Comparison of ENCODE assay signal across 1 cellular context in genomic region chr17:8109669-8110455, GRCh38.
TF ChIP-seq lines count a peak whose summit lies in the region.

No MANE protein-coding gene starts in this region.

TF ChIP-seq in K562, 482 proteins besides CTCF, POLR2A, EP300 and RAD21 (continued from another document and continues in another):
- TF ChIP-seq ZFP36 (IDR thresholded peaks at IDR 0.05; ENCODE audit: low read depth, low read length, partially characterized antibody): no peak
- no peak for TF ChIP-seq ARHGAP35 (IDR thresholded peaks at IDR 0.05; ENCODE audit: partially characterized antibody)
- TF ChIP-seq, protein P1, sequence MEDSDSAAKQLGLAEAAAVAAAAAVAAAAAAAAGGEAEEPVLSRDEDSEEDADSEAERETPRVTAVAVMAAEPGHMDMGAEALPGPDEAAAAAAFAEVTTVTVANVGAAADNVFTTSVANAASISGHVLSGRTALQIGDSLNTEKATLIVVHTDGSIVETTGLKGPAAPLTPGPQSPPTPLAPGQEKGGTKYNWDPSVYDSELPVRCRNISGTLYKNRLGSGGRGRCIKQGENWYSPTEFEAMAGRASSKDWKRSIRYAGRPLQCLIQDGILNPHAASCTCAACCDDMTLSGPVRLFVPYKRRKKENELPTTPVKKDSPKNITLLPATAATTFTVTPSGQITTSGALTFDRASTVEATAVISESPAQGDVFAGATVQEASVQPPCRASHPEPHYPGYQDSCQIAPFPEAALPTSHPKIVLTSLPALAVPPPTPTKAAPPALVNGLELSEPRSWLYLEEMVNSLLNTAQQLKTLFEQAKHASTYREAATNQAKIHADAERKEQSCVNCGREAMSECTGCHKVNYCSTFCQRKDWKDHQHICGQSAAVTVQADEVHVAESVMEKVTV (CRISPR knock-in tag; IDR thresholded peaks at IDR 0.05): 0 out of 2 replicates have a peak, but pooled peaks have one; percentile 8
- TF ChIP-seq FOXK1 (CRISPR knock-in tag; IDR thresholded peaks at IDR 0.05; ENCODE audit: borderline replicate concordance): no peak
- no peak for TF ChIP-seq ZNF766 (CRISPR knock-in tag; conservative IDR thresholded peaks at IDR 0.05)
- no peak for TF ChIP-seq ZNF444 (CRISPR knock-in tag; IDR thresholded peaks at IDR 0.05)
- no peak for TF ChIP-seq TEAD2 (tag; IDR thresholded peaks at IDR 0.05)
- TF ChIP-seq L3MBTL2 (IDR thresholded peaks at IDR 0.05): peak; percentile 69
- TF ChIP-seq MBD2 (IDR thresholded peaks at IDR 0.05; ENCODE audit: borderline replicate concordance, low read depth): no peak
- no peak for TF ChIP-seq PHF8 (IDR thresholded peaks at IDR 0.05; ENCODE audit: borderline replicate concordance, low read length)
- no peak for TF ChIP-seq ZNF639 (CRISPR knock-in tag; conservative IDR thresholded peaks at IDR 0.05 in 1 of 2, IDR thresholded peaks at IDR 0.05 in 1 of 2)
- TF ChIP-seq, protein P2, sequence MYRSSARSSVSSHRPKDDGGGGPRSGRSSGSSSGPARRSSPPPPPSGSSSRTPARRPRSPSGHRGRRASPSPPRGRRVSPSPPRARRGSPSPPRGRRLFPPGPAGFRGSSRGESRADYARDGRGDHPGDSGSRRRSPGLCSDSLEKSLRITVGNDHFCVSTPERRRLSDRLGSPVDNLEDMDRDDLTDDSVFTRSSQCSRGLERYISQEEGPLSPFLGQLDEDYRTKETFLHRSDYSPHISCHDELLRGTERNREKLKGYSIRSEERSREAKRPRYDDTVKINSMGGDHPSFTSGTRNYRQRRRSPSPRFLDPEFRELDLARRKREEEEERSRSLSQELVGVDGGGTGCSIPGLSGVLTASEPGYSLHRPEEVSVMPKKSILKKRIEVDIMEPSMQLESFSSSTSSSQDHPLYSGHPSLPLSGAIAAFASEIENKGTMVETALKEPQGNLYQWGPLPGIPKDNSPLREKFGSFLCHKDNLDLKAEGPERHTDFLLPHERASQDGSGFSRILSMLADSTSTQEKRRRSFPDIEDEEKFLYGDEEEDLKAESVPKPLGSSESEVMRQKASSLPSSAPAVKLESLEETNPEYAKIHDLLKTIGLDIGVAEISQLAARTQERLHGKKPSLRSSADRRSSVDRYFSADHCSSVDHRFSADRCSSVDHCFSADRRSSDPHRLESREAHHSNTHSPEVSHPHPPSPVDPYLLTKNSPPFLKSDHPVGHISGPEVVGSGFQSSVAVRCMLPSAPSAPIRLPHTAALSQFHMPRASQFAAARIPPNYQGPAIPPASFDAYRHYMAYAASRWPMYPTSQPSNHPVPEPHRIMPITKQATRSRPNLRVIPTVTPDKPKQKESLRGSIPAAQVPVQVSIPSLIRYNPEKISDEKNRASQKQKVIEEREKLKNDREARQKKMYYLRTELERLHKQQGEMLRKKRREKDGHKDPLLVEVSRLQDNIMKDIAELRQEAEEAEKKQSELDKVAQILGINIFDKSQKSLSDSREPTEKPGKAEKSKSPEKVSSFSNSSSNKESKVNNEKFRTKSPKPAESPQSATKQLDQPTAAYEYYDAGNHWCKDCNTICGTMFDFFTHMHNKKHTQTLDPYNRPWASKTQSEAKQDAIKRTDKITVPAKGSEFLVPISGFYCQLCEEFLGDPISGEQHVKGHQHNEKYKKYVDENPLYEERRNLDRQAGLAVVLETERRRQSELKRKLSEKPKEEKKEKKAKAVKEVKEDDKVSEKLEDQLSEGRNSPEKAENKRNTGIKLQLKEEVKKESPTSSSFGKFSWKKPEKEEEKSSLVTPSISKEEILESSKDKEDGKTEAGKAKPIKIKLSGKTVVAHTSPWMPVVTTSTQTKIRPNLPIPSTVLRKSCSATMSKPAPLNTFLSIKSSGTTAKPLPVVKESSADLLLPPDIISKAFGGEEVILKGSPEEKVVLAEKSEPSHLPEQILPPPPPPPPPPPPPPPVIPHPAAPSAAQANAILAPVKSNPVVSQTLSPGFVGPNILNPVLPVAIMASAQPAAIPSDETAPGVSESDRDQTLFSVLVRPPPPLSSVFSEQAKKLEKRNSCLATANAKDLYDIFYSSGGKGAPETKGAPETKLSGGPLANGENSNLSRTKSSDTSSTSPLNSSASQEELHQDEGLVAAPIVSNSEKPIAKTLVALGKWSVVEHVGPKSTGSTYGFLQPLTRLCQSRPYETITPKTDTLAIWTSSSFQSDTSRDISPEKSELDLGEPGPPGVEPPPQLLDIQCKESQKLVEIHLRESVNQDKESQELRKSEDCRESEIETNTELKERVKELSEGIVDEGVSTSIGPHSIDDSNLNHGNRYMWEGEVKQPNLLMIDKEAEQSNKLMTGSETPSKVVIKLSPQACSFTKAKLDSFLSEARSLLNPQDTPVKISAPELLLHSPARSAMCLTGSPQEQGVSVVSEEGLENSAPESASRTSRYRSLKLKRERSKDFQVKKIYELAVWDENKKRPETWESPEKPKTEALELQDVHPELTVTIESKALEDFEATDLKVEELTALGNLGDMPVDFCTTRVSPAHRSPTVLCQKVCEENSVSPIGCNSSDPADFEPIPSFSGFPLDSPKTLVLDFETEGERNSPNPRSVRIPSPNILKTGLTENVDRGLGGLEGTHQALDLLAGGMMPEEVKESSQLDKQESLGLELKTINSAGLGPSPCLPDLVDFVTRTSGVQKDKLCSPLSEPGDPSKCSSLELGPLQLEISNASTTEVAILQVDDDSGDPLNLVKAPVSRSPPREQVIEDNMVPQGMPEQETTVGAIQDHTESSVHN (IDR thresholded peaks at IDR 0.05; ENCODE audit: borderline replicate concordance in 1 of 2, low read depth in 1 of 2): no peak
- TF ChIP-seq U2AF1 (optimal IDR thresholded peaks at IDR 0.05; ENCODE audit: low read depth, low read length): no peak
- TF ChIP-seq HDGF (IDR thresholded peaks at IDR 0.05): no peak
- TF ChIP-seq, protein P3, sequence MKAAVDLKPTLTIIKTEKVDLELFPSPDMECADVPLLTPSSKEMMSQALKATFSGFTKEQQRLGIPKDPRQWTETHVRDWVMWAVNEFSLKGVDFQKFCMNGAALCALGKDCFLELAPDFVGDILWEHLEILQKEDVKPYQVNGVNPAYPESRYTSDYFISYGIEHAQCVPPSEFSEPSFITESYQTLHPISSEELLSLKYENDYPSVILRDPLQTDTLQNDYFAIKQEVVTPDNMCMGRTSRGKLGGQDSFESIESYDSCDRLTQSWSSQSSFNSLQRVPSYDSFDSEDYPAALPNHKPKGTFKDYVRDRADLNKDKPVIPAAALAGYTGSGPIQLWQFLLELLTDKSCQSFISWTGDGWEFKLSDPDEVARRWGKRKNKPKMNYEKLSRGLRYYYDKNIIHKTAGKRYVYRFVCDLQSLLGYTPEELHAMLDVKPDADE (conservative IDR thresholded peaks at IDR 0.05; ENCODE audit: control insufficient read depth, low read depth, low read length): no peak
- no peak for TF ChIP-seq JUNB (CRISPR knock-in tag; conservative IDR thresholded peaks at IDR 0.05)
- TF ChIP-seq MXI1 (IDR thresholded peaks at IDR 0.05; ENCODE audit: low read depth, low read length): no peak
- TF ChIP-seq RHOXF2B (CRISPR knock-in tag; conservative IDR thresholded peaks at IDR 0.05): no peak
- TF ChIP-seq SRSF1 (IDR thresholded peaks at IDR 0.05; ENCODE audit: low read depth, low read length): no peak
- TF ChIP-seq CREB1 (IDR thresholded peaks at IDR 0.05): no peak
- no peak for TF ChIP-seq CREB1 (CRISPR knock-in tag; IDR thresholded peaks at IDR 0.05)
- no peak for TF ChIP-seq SMARCB1 (IDR thresholded peaks at IDR 0.05; ENCODE audit: insufficient read length, low read depth)
- no peak for TF ChIP-seq NFE2L1 (tag; IDR thresholded peaks at IDR 0.05; ENCODE audit: borderline replicate concordance, low read depth)
- TF ChIP-seq, protein P4, sequence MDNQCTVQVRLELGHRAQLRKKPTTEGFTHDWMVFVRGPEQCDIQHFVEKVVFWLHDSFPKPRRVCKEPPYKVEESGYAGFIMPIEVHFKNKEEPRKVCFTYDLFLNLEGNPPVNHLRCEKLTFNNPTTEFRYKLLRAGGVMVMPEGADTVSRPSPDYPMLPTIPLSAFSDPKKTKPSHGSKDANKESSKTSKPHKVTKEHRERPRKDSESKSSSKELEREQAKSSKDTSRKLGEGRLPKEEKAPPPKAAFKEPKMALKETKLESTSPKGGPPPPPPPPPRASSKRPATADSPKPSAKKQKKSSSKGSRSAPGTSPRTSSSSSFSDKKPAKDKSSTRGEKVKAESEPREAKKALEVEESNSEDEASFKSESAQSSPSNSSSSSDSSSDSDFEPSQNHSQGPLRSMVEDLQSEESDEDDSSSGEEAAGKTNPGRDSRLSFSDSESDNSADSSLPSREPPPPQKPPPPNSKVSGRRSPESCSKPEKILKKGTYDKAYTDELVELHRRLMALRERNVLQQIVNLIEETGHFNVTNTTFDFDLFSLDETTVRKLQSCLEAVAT (IDR thresholded peaks at IDR 0.05): no peak
- TF ChIP-seq POLR2AphosphoS2 (IDR thresholded peaks at IDR 0.05; ENCODE audit: low read length): no peak
- no peak for TF ChIP-seq BCL6 (CRISPR knock-in tag; IDR thresholded peaks at IDR 0.05)
- TF ChIP-seq ZNF695 (CRISPR knock-in tag; IDR thresholded peaks at IDR 0.05): no peak
- no peak for TF ChIP-seq HNRNPH1 (optimal IDR thresholded peaks at IDR 0.05; ENCODE audit: low read depth, low read length)
- TF ChIP-seq ARID2 (IDR thresholded peaks at IDR 0.05): 0 out of 2 replicates have a peak, but pooled peaks have one; percentile 33
- TF ChIP-seq, protein P5, sequence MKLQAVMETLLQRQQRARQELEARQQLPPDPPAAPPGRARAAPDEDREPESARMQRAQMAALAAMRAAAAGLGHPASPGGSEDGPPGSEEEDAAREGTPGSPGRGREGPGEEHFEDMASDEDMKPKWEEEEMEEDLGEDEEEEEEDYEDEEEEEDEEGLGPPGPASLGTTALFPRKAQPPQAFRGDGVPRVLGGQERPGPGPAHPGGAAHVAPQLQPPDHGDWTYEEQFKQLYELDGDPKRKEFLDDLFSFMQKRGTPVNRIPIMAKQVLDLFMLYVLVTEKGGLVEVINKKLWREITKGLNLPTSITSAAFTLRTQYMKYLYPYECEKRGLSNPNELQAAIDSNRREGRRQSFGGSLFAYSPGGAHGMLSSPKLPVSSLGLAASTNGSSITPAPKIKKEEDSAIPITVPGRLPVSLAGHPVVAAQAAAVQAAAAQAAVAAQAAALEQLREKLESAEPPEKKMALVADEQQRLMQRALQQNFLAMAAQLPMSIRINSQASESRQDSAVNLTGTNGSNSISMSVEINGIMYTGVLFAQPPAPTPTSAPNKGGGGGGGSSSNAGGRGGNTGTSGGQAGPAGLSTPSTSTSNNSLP (IDR thresholded peaks at IDR 0.05; ENCODE audit: borderline replicate concordance, low read depth, low read length): no peak
- no peak for TF ChIP-seq TAF15 (IDR thresholded peaks at IDR 0.05; ENCODE audit: low read depth, low read length)
- TF ChIP-seq FOXP1 (CRISPR knock-in tag; IDR thresholded peaks at IDR 0.05): no peak
- TF ChIP-seq NR2F6 (CRISPR knock-in tag; IDR thresholded peaks at IDR 0.05): no peak
- TF ChIP-seq NFXL1 (CRISPR knock-in tag; IDR thresholded peaks at IDR 0.05): no peak
- peak; percentile 81 for TF ChIP-seq CTCFL (IDR thresholded peaks at IDR 0.05; ENCODE audit: borderline replicate concordance, insufficient read depth, low read depth, low read length, poor library complexity, severe bottlenecking)
- TF ChIP-seq FOXM1 (IDR thresholded peaks at IDR 0.05; ENCODE audit: low read depth): no peak
- TF ChIP-seq FOXM1 (CRISPR knock-in tag; IDR thresholded peaks at IDR 0.05; ENCODE audit: low read depth): no peak
- peak in 1 of 2 experiments; percentile 86; a peak in 2 of 4 replicates for TF ChIP-seq MAZ (CRISPR knock-in tag; conservative IDR thresholded peaks at IDR 0.05 in 1 of 2, IDR thresholded peaks at IDR 0.05 in 1 of 2)
- TF ChIP-seq JUN (IDR thresholded peaks at IDR 0.05; ENCODE audit: borderline replicate concordance, low read depth, low read length): no peak
- TF ChIP-seq JUN (CRISPR knock-in tag; IDR thresholded peaks at IDR 0.05; ENCODE audit: borderline replicate concordance): no peak
- TF ChIP-seq RCOR1 (IDR thresholded peaks at IDR 0.05; ENCODE audit: borderline replicate concordance in 1 of 2, low read depth in 2 of 2, low read length in 2 of 2): peak in 1 of 2 experiments; percentile 42; a peak in 1 of 4 replicates
- TF ChIP-seq MYNN (IDR thresholded peaks at IDR 0.05): no peak
- no peak for TF ChIP-seq MYNN (CRISPR knock-in tag; IDR thresholded peaks at IDR 0.05)
- no peak for TF ChIP-seq IRF2 (CRISPR knock-in tag; IDR thresholded peaks at IDR 0.05)
- TF ChIP-seq ZNF197 (CRISPR knock-in tag; IDR thresholded peaks at IDR 0.05; ENCODE audit: low read depth): no peak
- TF ChIP-seq U2AF2 (optimal IDR thresholded peaks at IDR 0.05; ENCODE audit: low read depth, low read length): no peak
- peak; percentile 93 for TF ChIP-seq NFIC (IDR thresholded peaks at IDR 0.05)
- no peak for TF ChIP-seq GABPB2 (CRISPR knock-in tag; conservative IDR thresholded peaks at IDR 0.05)
- TF ChIP-seq DDX20 (tag; IDR thresholded peaks at IDR 0.05; ENCODE audit: low read depth): no peak
- TF ChIP-seq CXXC5 (CRISPR knock-in tag; IDR thresholded peaks at IDR 0.05): peak; percentile 63
- TF ChIP-seq, protein P6, sequence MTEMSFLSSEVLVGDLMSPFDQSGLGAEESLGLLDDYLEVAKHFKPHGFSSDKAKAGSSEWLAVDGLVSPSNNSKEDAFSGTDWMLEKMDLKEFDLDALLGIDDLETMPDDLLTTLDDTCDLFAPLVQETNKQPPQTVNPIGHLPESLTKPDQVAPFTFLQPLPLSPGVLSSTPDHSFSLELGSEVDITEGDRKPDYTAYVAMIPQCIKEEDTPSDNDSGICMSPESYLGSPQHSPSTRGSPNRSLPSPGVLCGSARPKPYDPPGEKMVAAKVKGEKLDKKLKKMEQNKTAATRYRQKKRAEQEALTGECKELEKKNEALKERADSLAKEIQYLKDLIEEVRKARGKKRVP (CRISPR knock-in tag; IDR thresholded peaks at IDR 0.05): no peak
